1 cellular context compared by ENCODE assay signal in genomic region chr7:131057015-131057518, GRCh38.
TF ChIP-seq lines count a peak whose summit lies in the region.

No MANE protein-coding gene starts in this region.

TF ChIP-seq in HepG2, 621 proteins besides CTCF, POLR2A, EP300 and RAD21 (continued from another document and continues in another):
- TF ChIP-seq, protein P1, sequence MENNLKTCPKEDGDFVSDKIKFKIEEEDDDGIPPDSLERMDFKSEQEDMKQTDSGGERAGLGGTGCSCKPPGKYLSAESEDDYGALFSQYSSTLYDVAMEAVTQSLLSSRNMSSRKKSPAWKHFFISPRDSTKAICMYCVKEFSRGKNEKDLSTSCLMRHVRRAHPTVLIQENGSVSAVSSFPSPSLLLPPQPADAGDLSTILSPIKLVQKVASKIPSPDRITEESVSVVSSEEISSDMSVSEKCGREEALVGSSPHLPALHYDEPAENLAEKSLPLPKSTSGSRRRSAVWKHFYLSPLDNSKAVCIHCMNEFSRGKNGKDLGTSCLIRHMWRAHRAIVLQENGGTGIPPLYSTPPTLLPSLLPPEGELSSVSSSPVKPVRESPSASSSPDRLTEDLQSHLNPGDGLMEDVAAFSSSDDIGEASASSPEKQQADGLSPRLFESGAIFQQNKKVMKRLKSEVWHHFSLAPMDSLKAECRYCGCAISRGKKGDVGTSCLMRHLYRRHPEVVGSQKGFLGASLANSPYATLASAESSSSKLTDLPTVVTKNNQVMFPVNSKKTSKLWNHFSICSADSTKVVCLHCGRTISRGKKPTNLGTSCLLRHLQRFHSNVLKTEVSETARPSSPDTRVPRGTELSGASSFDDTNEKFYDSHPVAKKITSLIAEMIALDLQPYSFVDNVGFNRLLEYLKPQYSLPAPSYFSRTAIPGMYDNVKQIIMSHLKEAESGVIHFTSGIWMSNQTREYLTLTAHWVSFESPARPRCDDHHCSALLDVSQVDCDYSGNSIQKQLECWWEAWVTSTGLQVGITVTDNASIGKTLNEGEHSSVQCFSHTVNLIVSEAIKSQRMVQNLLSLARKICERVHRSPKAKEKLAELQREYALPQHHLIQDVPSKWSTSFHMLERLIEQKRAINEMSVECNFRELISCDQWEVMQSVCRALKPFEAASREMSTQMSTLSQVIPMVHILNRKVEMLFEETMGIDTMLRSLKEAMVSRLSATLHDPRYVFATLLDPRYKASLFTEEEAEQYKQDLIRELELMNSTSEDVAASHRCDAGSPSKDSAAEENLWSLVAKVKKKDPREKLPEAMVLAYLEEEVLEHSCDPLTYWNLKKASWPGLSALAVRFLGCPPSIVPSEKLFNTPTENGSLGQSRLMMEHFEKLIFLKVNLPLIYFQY (CRISPR knock-in tag; IDR thresholded peaks at IDR 0.05; ENCODE audit: borderline replicate concordance): no peak
- TF ChIP-seq ARNT (IDR thresholded peaks at IDR 0.05) (no peak), KDM5B (CRISPR knock-in tag; IDR thresholded peaks at IDR 0.05; ENCODE audit: borderline replicate concordance) (no peak), KLF9 (CRISPR knock-in tag; IDR thresholded peaks at IDR 0.05; ENCODE audit: low read depth) (no peak), ELF3 (CRISPR knock-in tag; IDR thresholded peaks at IDR 0.05) (peak; percentile 99), ZNF281 (CRISPR knock-in tag; IDR thresholded peaks at IDR 0.05; ENCODE audit: borderline replicate concordance) (peak; percentile 22; the same call in 1 of the 2 replicates), ZNF331 (CRISPR knock-in tag; IDR thresholded peaks at IDR 0.05) (peak; percentile 96), ZNF24 (IDR thresholded peaks at IDR 0.05) (no peak), ZNF615 (CRISPR knock-in tag; IDR thresholded peaks at IDR 0.05; ENCODE audit: borderline replicate concordance) (no peak), CREB1 (IDR thresholded peaks at IDR 0.05) (no peak), CREB1 (CRISPR knock-in tag; IDR thresholded peaks at IDR 0.05) (peak; percentile 74), FOSL2 (CRISPR knock-in tag; IDR thresholded peaks at IDR 0.05) (peak; percentile 65), ATF7 (IDR thresholded peaks at IDR 0.05) (no peak), ATF7 (CRISPR knock-in tag; IDR thresholded peaks at IDR 0.05) (no peak), IKZF5 (CRISPR knock-in tag; IDR thresholded peaks at IDR 0.05) (peak; percentile 93), ZSCAN30 (CRISPR knock-in tag; IDR thresholded peaks at IDR 0.05) (0 out of 2 replicates have a peak, but pooled peaks have one; percentile 28), XBP1 (CRISPR knock-in tag; IDR thresholded peaks at IDR 0.05) (no peak), ZNF580 (CRISPR knock-in tag; IDR thresholded peaks at IDR 0.05; ENCODE audit: borderline replicate concordance, low read depth) (peak; percentile 87; the same call in 1 of the 2 replicates), JARID2 (CRISPR knock-in tag; IDR thresholded peaks at IDR 0.05; ENCODE audit: insufficient replicate concordance) (no peak), ERF (CRISPR knock-in tag; IDR thresholded peaks at IDR 0.05) (peak; percentile 92), SRY (CRISPR knock-in tag; IDR thresholded peaks at IDR 0.05) (no peak), ZSCAN25 (CRISPR knock-in tag; IDR thresholded peaks at IDR 0.05) (no peak), ZBTB37 (CRISPR knock-in tag; IDR thresholded peaks at IDR 0.05) (no peak), NR2C2 (CRISPR knock-in tag; IDR thresholded peaks at IDR 0.05; ENCODE audit: borderline replicate concordance) (peak; percentile 53; the same call in 1 of the 2 replicates), YY1 (IDR thresholded peaks at IDR 0.05; ENCODE audit: insufficient read depth, insufficient replicate concordance, low read depth, low read length) (no peak), ZUFSP (CRISPR knock-in tag; IDR thresholded peaks at IDR 0.05; ENCODE audit: borderline replicate concordance) (no peak), ZNF775 (CRISPR knock-in tag; IDR thresholded peaks at IDR 0.05; ENCODE audit: borderline replicate concordance) (no peak; the same call in 1 of the 2 replicates), ZNF230 (CRISPR knock-in tag; IDR thresholded peaks at IDR 0.05) (no peak), FOXK1 (CRISPR knock-in tag; IDR thresholded peaks at IDR 0.05; ENCODE audit: borderline replicate concordance, low read depth) (peak; percentile 94), LCORL (IDR thresholded peaks at IDR 0.05) (no peak), LCORL (CRISPR knock-in tag; IDR thresholded peaks at IDR 0.05) (peak; percentile 19; the same call in 1 of the 2 replicates), TAF15 (IDR thresholded peaks at IDR 0.05; ENCODE audit: low read depth, low read length, poor library complexity, severe bottlenecking) (no peak), ZNF772 (CRISPR knock-in tag; IDR thresholded peaks at IDR 0.05) (no peak), ISL2 (CRISPR knock-in tag; IDR thresholded peaks at IDR 0.05) (peak; percentile 92), HOXA9 (CRISPR knock-in tag; IDR thresholded peaks at IDR 0.05; ENCODE audit: borderline replicate concordance) (no peak), BCL6 (CRISPR knock-in tag; IDR thresholded peaks at IDR 0.05) (peak; percentile 97), GATAD1 (CRISPR knock-in tag; IDR thresholded peaks at IDR 0.05) (peak; percentile 68), ZNF543 (CRISPR knock-in tag; IDR thresholded peaks at IDR 0.05) (no peak), KDM4B (CRISPR knock-in tag; IDR thresholded peaks at IDR 0.05) (peak; percentile 68; the same call in 1 of the 2 replicates), HMG20A (CRISPR knock-in tag; IDR thresholded peaks at IDR 0.05; ENCODE audit: borderline replicate concordance) (peak; percentile 95), GATAD2A (CRISPR knock-in tag; IDR thresholded peaks at IDR 0.05) (peak; percentile 99), ZBTB14 (CRISPR knock-in tag; IDR thresholded peaks at IDR 0.05) (no peak), ZMAT5 (CRISPR knock-in tag; IDR thresholded peaks at IDR 0.05; ENCODE audit: borderline replicate concordance, low read depth) (no peak), MNT (IDR thresholded peaks at IDR 0.05) (peak; percentile 79), ZNF335 (CRISPR knock-in tag; IDR thresholded peaks at IDR 0.05) (0 out of 2 replicates have a peak, but pooled peaks have one; percentile 41), HDAC2 (CRISPR knock-in tag; IDR thresholded peaks at IDR 0.05) (peak; percentile 75), ZNF564 (CRISPR knock-in tag; IDR thresholded peaks at IDR 0.05) (no peak; the same call in 1 of the 2 replicates), ZNF839 (CRISPR knock-in tag; IDR thresholded peaks at IDR 0.05; ENCODE audit: borderline replicate concordance) (no peak), ZNF205 (CRISPR knock-in tag; IDR thresholded peaks at IDR 0.05) (peak; percentile 85), MZF1 (CRISPR knock-in tag; IDR thresholded peaks at IDR 0.05; ENCODE audit: borderline replicate concordance) (no peak), ZFP1 (CRISPR knock-in tag; IDR thresholded peaks at IDR 0.05) (peak; percentile 79)
- TF ChIP-seq, protein P2, sequence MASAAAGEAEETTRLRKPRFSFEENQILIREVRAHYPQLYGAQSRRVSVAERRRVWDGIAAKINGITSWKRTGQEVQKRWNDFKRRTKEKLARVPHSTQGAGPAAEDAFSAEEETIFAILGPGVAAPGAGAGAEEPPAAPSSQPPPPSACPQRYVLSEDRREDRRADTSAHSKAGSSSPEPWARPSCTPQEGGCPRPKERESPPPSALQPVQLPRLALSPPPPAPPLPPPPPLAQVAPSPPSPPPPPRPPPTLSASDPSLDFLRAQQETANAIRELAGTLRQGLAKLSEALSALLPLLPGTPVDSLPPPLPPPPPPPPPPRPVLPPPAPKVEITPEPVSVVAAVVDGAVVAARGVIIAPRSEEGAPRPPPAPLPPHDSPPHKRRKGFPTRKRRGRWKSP (CRISPR knock-in tag; IDR thresholded peaks at IDR 0.05): peak; percentile 83; the same call in 1 of the 2 replicates
- TF ChIP-seq, protein P3, sequence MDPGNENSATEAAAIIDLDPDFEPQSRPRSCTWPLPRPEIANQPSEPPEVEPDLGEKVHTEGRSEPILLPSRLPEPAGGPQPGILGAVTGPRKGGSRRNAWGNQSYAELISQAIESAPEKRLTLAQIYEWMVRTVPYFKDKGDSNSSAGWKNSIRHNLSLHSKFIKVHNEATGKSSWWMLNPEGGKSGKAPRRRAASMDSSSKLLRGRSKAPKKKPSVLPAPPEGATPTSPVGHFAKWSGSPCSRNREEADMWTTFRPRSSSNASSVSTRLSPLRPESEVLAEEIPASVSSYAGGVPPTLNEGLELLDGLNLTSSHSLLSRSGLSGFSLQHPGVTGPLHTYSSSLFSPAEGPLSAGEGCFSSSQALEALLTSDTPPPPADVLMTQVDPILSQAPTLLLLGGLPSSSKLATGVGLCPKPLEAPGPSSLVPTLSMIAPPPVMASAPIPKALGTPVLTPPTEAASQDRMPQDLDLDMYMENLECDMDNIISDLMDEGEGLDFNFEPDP (CRISPR knock-in tag; conservative IDR thresholded peaks at IDR 0.05): no peak
